ENCODE assay signal across 1 cellular context in the genomic region with DNA sequence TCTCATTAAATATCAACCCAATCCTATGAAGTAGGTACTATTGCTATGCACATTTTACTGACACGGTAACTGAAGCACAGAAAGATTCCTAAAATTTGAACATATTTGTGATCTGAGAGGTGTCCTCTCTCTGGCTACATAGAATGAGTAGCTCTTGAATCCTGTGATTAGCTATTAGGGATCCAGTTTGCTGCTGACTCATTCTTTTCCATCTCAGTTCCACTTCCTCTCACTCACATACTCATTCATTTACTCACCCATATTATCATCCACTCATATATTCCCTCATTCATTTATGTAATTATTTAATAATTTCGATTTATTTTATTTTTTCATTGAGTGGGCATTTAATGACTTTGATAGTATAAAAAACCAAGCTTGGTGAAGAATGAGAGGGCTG.
TF ChIP-seq lines count a peak whose summit lies in the region.

No MANE protein-coding gene starts in this region.

TF ChIP-seq in SK-N-SH, 30 proteins besides CTCF, POLR2A, EP300 and RAD21 (continued from another document):
- TF ChIP-seq REST (IDR thresholded peaks at IDR 0.05; ENCODE audit: low read depth, low read length) (no peak), PBX3 (IDR thresholded peaks at IDR 0.05) (no peak), TEAD4 (IDR thresholded peaks at IDR 0.05; ENCODE audit: borderline replicate concordance, insufficient read depth) (no peak), RFX5 (IDR thresholded peaks at IDR 0.05; ENCODE audit: low read length) (no peak), RXRA (IDR thresholded peaks at IDR 0.05; ENCODE audit: borderline replicate concordance, low read depth) (no peak), TAF1 (IDR thresholded peaks at IDR 0.05; ENCODE audit: borderline replicate concordance, low read depth, low read length) (no peak), USF1 (IDR thresholded peaks at IDR 0.05; ENCODE audit: borderline replicate concordance, low read depth) (no peak), YY1 (IDR thresholded peaks at IDR 0.05; ENCODE audit: low read depth) (no peak), MXI1 (IDR thresholded peaks at IDR 0.05; ENCODE audit: low read depth, low read length) (no peak), TCF12 (IDR thresholded peaks at IDR 0.05) (0 out of 2 replicates have a peak, but pooled peaks have one; percentile 12), JUND (IDR thresholded peaks at IDR 0.05) (peak; percentile 40; the same call in 1 of the 2 replicates), FOSL2 (IDR thresholded peaks at IDR 0.05; ENCODE audit: borderline replicate concordance, low read depth) (peak; percentile 48)
